Comparison of ENCODE assay signal across 9 cellular contexts in the genomic region with DNA sequence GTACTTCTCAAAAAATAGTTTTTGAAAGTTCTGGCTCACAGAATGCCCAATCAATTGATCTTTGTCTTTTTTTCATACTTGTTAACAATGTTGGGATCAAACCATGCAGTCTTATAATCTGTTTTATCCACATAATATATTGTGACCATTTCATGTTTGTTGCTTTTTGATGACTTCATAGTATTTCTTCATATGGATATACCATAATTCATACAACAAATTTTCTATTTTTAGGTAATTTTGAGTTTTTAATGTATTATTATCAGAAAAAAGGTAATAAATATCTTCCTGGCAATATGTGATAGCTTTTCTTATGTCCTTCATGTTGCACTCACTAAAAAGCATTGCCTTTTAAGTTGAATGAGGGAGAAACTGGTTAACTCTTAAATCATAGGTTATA. TPM values are rescaled to one million over a fixed set of nuclear protein-coding genes. Genes with fewer than 3 reads are reported as not detected.
"Had no signal": no experiment of that assay in that cellular context is flagged by ENCODE, and none has a peak within 500 bp of the region (broad histone marks: within the 10 kb centered on the region; RNA-seq: fewer than 3 reads in every experiment).

No MANE protein-coding gene starts in this region.

- H3K4me3 ChIP-seq: K562 had no signal

- ATAC-seq: HepG2, K562 had no signal

- DNase-seq: IMR-90, KBM-7, KG1 had no signal

- FAIRE-seq: HepG2, K562 had no signal

- H3K27ac ChIP-seq: HL-60 had no signal

RNA-seq across cellular contexts. Expression of gene TBC1D26, which starts 44.8 kb away (rescaled TPM):
- total RNA-seq: HepG2, HT-29, HT1080, IMR-90, K562 had no signal
- polyA plus RNA-seq: IgD-negative memory B cell had no signal
